In the genomic region with DNA sequence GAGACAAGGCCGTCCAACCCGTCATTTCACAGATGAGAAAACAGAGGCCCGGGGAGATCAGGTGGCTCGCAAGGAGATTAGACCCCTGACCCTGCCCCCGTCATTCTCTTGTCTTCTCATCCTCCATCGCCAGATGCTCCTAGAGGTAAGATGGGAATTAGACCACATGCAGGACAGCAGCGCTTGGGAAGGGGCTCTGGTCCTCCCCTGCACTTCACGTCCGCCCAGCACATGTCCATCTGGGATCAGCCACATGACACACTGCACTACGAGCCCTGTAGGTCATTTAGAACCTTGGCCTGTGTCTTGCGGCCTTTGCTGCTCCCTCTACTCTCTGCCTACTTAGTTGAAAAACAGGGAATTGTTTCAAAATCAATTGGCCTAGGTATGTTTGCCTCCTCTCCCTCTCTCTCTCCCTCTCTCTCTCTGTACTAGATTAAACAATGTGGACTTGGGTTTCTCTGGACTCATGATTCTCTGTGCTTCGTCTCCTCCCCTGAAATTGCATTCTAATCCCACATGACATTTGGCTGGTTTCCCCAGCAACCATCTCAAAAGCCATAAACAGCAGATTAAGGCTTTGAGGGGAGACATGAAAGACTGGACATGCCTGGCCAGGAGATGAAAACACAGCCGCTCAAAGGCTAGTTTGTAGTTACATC, we compare ENCODE assay signal across 1 cellular context.
TF ChIP-seq lines count a peak whose summit lies in the region.

No MANE protein-coding gene starts in this region.

TF ChIP-seq in HepG2, 621 proteins besides CTCF, POLR2A, EP300 and RAD21 (continued from another document and continues in another):
- TF ChIP-seq, protein P1, sequence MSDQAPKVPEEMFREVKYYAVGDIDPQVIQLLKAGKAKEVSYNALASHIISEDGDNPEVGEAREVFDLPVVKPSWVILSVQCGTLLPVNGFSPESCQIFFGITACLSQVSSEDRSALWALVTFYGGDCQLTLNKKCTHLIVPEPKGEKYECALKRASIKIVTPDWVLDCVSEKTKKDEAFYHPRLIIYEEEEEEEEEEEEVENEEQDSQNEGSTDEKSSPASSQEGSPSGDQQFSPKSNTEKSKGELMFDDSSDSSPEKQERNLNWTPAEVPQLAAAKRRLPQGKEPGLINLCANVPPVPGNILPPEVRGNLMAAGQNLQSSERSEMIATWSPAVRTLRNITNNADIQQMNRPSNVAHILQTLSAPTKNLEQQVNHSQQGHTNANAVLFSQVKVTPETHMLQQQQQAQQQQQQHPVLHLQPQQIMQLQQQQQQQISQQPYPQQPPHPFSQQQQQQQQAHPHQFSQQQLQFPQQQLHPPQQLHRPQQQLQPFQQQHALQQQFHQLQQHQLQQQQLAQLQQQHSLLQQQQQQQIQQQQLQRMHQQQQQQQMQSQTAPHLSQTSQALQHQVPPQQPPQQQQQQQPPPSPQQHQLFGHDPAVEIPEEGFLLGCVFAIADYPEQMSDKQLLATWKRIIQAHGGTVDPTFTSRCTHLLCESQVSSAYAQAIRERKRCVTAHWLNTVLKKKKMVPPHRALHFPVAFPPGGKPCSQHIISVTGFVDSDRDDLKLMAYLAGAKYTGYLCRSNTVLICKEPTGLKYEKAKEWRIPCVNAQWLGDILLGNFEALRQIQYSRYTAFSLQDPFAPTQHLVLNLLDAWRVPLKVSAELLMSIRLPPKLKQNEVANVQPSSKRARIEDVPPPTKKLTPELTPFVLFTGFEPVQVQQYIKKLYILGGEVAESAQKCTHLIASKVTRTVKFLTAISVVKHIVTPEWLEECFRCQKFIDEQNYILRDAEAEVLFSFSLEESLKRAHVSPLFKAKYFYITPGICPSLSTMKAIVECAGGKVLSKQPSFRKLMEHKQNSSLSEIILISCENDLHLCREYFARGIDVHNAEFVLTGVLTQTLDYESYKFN (CRISPR knock-in tag; conservative IDR thresholded peaks at IDR 0.05), result peak; percentile 92
- TF ChIP-seq HES4 (CRISPR knock-in tag; IDR thresholded peaks at IDR 0.05; ENCODE audit: borderline replicate concordance) (peak; percentile 38; the same call in 1 of the 2 replicates), YY1 (IDR thresholded peaks at IDR 0.05; ENCODE audit: insufficient read depth, insufficient replicate concordance, low read depth, low read length) (no peak), ZFY (CRISPR knock-in tag; IDR thresholded peaks at IDR 0.05) (peak; percentile 85), ZNF563 (CRISPR knock-in tag; IDR thresholded peaks at IDR 0.05) (peak; percentile 68; the same call in 1 of the 2 replicates), ZBTB1 (CRISPR knock-in tag; IDR thresholded peaks at IDR 0.05; ENCODE audit: borderline replicate concordance) (no peak), CAMTA2 (CRISPR knock-in tag; IDR thresholded peaks at IDR 0.05; ENCODE audit: borderline replicate concordance) (no peak), AKAP8 (CRISPR knock-in tag; IDR thresholded peaks at IDR 0.05) (peak; percentile 62; the same call in 1 of the 2 replicates), PAF1 (CRISPR knock-in tag; IDR thresholded peaks at IDR 0.05) (no peak), HCFC1 (IDR thresholded peaks at IDR 0.05; ENCODE audit: low read depth, low read length) (no peak), ZNF670 (CRISPR knock-in tag; IDR thresholded peaks at IDR 0.05; ENCODE audit: borderline replicate concordance) (0 out of 2 replicates have a peak, but pooled peaks have one; percentile 54), ZNF761 (CRISPR knock-in tag; conservative IDR thresholded peaks at IDR 0.05) (peak; percentile 81; the same call in 1 of the 2 replicates), KIAA2018 (CRISPR knock-in tag; IDR thresholded peaks at IDR 0.05; ENCODE audit: borderline replicate concordance) (no peak), ELF3 (CRISPR knock-in tag; IDR thresholded peaks at IDR 0.05) (0 out of 2 replicates have a peak, but pooled peaks have one; percentile 55), TRIM22 (IDR thresholded peaks at IDR 0.05) (no peak), ZNF451 (CRISPR knock-in tag; IDR thresholded peaks at IDR 0.05) (no peak), ARHGAP35 (CRISPR knock-in tag; IDR thresholded peaks at IDR 0.05; ENCODE audit: borderline replicate concordance) (peak; percentile 84; the same call in 1 of the 2 replicates), NFYC (CRISPR knock-in tag; IDR thresholded peaks at IDR 0.05) (no peak; the same call in 1 of the 2 replicates), U2AF2 (IDR thresholded peaks at IDR 0.05; ENCODE audit: low read depth, low read length) (no peak), ZNF766 (CRISPR knock-in tag; IDR thresholded peaks at IDR 0.05; ENCODE audit: borderline replicate concordance) (0 out of 2 replicates have a peak, but pooled peaks have one; percentile 68), SMC3 (IDR thresholded peaks at IDR 0.05; ENCODE audit: low read length) (peak; percentile 20; the same call in 1 of the 2 replicates), KDM5B (CRISPR knock-in tag; IDR thresholded peaks at IDR 0.05; ENCODE audit: borderline replicate concordance) (peak; percentile 88; the same call in 1 of the 2 replicates), ZBTB3 (CRISPR knock-in tag; IDR thresholded peaks at IDR 0.05; ENCODE audit: borderline replicate concordance, low read depth) (peak; percentile 87; the same call in 1 of the 2 replicates), ZNF768 (CRISPR knock-in tag; IDR thresholded peaks at IDR 0.05) (no peak), RFX1 (IDR thresholded peaks at IDR 0.05) (peak; percentile 82)
- TF ChIP-seq, protein P2, sequence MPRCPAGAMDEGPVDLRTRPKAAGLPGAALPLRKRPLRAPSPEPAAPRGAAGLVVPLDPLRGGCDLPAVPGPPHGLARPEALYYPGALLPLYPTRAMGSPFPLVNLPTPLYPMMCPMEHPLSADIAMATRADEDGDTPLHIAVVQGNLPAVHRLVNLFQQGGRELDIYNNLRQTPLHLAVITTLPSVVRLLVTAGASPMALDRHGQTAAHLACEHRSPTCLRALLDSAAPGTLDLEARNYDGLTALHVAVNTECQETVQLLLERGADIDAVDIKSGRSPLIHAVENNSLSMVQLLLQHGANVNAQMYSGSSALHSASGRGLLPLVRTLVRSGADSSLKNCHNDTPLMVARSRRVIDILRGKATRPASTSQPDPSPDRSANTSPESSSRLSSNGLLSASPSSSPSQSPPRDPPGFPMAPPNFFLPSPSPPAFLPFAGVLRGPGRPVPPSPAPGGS (CRISPR knock-in tag; IDR thresholded peaks at IDR 0.05), result no peak; the same call in 1 of the 2 replicates
- TF ChIP-seq, protein P3, sequence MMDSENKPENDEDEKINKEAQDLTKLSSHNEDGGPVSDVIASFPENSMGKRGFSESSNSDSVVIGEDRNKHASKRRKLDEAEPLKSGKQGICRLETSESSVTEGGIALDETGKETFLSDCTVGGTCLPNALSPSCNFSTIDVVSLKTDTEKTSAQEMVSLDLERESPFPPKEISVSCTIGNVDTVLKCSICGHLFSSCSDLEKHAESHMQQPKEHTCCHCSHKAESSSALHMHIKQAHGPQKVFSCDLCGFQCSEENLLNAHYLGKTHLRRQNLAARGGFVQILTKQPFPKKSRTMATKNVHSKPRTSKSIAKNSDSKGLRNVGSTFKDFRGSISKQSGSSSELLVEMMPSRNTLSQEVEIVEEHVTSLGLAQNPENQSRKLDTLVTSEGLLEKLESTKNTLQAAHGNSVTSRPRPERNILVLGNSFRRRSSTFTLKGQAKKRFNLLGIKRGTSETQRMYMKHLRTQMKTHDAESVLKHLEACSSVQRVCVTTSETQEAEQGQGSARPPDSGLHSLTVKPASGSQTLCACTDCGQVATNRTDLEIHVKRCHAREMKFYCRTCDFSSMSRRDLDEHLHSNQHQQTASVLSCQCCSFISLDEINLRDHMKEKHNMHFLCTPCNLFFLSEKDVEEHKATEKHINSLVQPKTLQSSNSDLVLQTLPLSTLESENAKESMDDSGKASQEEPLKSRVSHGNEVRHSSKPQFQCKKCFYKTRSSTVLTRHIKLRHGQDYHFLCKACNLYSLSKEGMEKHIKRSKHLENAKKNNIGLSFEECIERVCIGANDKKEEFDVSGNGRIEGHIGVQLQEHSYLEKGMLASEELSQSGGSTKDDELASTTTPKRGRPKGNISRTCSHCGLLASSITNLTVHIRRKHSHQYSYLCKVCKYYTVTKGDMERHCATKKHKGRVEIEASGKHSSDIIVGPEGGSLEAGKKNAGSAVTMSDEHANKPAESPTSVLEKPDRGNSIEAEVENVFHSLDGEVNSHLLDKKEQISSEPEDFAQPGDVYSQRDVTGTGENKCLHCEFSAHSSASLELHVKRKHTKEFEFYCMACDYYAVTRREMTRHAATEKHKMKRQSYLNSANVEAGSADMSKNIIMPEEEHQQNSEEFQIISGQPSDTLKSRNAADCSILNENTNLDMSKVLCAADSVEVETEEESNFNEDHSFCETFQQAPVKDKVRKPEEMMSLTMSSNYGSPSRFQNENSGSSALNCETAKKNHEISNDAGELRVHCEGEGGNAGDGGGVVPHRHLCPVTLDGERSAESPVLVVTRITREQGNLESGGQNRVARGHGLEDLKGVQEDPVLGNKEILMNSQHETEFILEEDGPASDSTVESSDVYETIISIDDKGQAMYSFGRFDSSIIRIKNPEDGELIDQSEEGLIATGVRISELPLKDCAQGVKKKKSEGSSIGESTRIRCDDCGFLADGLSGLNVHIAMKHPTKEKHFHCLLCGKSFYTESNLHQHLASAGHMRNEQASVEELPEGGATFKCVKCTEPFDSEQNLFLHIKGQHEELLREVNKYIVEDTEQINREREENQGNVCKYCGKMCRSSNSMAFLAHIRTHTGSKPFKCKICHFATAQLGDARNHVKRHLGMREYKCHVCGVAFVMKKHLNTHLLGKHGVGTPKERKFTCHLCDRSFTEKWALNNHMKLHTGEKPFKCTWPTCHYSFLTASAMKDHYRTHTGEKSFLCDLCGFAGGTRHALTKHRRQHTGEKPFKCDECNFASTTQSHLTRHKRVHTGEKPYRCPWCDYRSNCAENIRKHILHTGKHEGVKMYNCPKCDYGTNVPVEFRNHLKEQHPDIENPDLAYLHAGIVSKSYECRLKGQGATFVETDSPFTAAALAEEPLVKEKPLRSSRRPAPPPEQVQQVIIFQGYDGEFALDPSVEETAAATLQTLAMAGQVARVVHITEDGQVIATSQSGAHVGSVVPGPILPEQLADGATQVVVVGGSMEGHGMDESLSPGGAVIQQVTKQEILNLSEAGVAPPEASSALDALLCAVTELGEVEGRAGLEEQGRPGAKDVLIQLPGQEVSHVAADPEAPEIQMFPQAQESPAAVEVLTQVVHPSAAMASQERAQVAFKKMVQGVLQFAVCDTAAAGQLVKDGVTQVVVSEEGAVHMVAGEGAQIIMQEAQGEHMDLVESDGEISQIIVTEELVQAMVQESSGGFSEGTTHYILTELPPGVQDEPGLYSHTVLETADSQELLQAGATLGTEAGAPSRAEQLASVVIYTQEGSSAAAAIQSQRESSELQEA (CRISPR knock-in tag; IDR thresholded peaks at IDR 0.05; ENCODE audit: not compliant biosample characterization), result no peak
